ENCODE assay signal across 11 cellular contexts in the genomic region with DNA sequence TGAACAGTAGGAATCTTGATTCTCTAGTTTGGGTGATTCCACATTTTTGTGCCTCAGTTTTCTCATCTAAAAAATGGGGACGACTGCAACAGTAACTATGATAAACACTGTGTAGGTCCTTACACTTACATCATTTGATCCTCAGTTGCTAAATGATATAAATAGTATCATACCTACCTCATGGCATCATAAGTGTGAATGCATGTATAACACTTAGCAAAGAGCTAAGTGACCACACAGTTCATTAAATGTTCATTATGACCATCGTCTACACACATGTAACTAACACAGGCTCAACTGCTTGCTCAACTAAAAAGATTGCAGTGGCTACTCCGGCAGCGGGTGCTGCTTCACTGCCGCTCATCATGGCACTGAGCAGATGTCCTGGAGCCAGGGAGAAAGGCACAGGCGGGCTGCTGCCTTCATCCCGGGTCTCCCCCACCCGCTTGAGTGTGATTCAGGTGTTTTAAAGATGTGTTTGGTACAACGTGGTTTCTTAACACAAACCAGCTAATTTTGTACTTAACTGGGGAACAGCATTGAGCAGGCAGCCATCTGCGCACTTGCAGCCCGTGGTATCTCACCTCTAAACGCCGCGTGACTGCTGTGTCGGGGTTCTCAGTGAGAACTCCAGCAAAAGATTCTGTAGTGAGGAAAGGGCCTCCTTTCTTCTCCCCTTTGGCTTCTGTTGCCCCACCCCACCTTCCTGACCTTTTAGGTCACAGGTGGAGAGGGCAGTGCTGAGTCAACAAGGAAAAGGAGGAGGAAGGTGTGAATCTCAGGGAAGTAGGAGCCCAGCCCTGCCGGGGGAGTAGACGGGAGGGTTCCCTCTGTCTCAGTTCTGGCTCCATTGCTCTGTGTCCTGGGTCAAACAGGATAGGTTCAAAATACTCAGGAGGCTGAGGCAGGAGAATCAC. TPM values are rescaled to one million over a fixed set of nuclear protein-coding genes. Genes with fewer than 3 reads are reported as not detected.
A peak's percentile ranks its signal among the peaks of the same experiment; 100 is the strongest.
DNase-seq lines count a peak whose midpoint lies in the region; ATAC-seq and TF ChIP-seq lines count a peak whose summit lies in the region.
"Had no signal": no experiment of that assay in that cellular context is flagged by ENCODE, and none has a peak within 500 bp of the region (broad histone marks: within the 10 kb centered on the region; RNA-seq: fewer than 3 reads in every experiment).

No MANE protein-coding gene starts in this region.

- H3K27me3 ChIP-seq in left lung: no peaks in the 10 kb centered on the region

- no peak for DNase-seq in activated naive CD4-positive, alpha-beta T cell treated with anti-CD3 and anti-CD28 coated beads, Interleukin-2, amount 10 ng/mL, durations not matched to agents 7 days and 5 days
- DNase-seq in activated naive CD4-positive, alpha-beta T cell treated with Interleukin-2 at 50 U/mL for 16 hours: no peak
- no peak for DNase-seq in activated CD8-positive, alpha-beta T cell treated with anti-CD3 and anti-CD28 coated beads, Interleukin-2, amount 10 ng/mL, durations not matched to agents 7 days and 5 days
- DNase-seq in left lung (no peak), superior temporal gyrus (ENCODE audit: extremely low spot score) (peak; percentile 32), G401 (ENCODE audit: low spot score) (no peak)
- DNase-seq in activated effector memory CD4-positive, alpha-beta T cell treated with Interleukin-2 at 50 U/mL for 16 hours: no peak
- DNase-seq: activated B cell treated with CpG ODN at 0.5 μM for 24 hours, cortex of kidney had no signal

- intact Hi-C loops in left lung (cut with DNase I): loop anchor here in 1 of 2 donors (10.0 kb wide), 1 partner anchor 89 kb away; no protein-coding TSS in a partner anchor

- in situ Hi-C loops in G401 (cut with HindIII; ENCODE audit: low sequenced_read_pairs): no loop called here

- no peak for ATAC-seq in activated CD8-positive, alpha-beta T cell treated with anti-CD3 and anti-CD28 coated beads, Interleukin-2, amount 10 ng/mL, durations not matched to agents 7 days and 5 days
- no peak for ATAC-seq in left lung
- ATAC-seq in GM19397 (IDR thresholded peaks at IDR 0.05; ENCODE audit: unreplicated experiment): no peak

- H3K36me3 ChIP-seq in left lung: peaks cover 0 to 52% of the 10 kb centered on the region in 2 donors

- no peaks in the 10 kb centered on the region for H3K9me3 Mint-ChIP-seq in activated naive CD4-positive, alpha-beta T cell treated with anti-CD3 and anti-CD28 coated beads, Interleukin-2, amount 10 ng/mL, durations not matched to agents 7 days and 5 days
- H3K9me3 Mint-ChIP-seq in activated CD8-positive, alpha-beta T cell treated with anti-CD3 and anti-CD28 coated beads, Interleukin-2, amount 10 ng/mL, durations not matched to agents 7 days and 5 days (ENCODE audit: insufficient read depth): no peaks in the 10 kb centered on the region
- H3K9me3 Mint-ChIP-seq: activated B cell treated with CpG ODN at 0.5 μM for 24 hours; activated naive CD4-positive, alpha-beta T cell treated with anti-CD3 and anti-CD28 coated beads, Interleukin-2, amount 50 U/mL, for 24 hours had no signal

- peak overlapping the region; percentile 5 to 48 for H3K27ac ChIP-seq in left lung

- peaks cover 44% of the 10 kb centered on the region for H3K36me3 Mint-ChIP-seq in activated naive CD4-positive, alpha-beta T cell treated with anti-CD3 and anti-CD28 coated beads, Interleukin-2, amount 10 ng/mL, durations not matched to agents 7 days and 5 days
- peaks cover 48% of the 10 kb centered on the region for H3K36me3 Mint-ChIP-seq in activated CD8-positive, alpha-beta T cell treated with anti-CD3 and anti-CD28 coated beads, Interleukin-2, amount 10 ng/mL, durations not matched to agents 7 days and 5 days (ENCODE audit: low read depth)

- no peak overlapping the region for H3K4me3 Mint-ChIP-seq in activated naive CD4-positive, alpha-beta T cell treated with anti-CD3 and anti-CD28 coated beads, Interleukin-2, amount 10 ng/mL, durations not matched to agents 7 days and 5 days
- no peak overlapping the region for H3K4me3 Mint-ChIP-seq in activated CD8-positive, alpha-beta T cell treated with anti-CD3 and anti-CD28 coated beads, Interleukin-2, amount 10 ng/mL, durations not matched to agents 7 days and 5 days
- H3K4me3 Mint-ChIP-seq: activated B cell treated with CpG ODN at 0.5 μM for 24 hours had no signal

- H3K9me3 ChIP-seq in left lung: no peaks in the 10 kb centered on the region

- TF ChIP-seq CTCF in left lung (IDR thresholded peaks at IDR 0.05): no peak

- peaks cover 0 to 43% of the 10 kb centered on the region in 2 donors for H3K4me1 ChIP-seq in left lung

- no peak overlapping the region for H3K4me3 ChIP-seq in left lung

- H3K27me3 Mint-ChIP-seq in activated naive CD4-positive, alpha-beta T cell treated with anti-CD3 and anti-CD28 coated beads, Interleukin-2, amount 10 ng/mL, durations not matched to agents 7 days and 5 days: no peaks in the 10 kb centered on the region
- H3K27me3 Mint-ChIP-seq in activated CD8-positive, alpha-beta T cell treated with anti-CD3 and anti-CD28 coated beads, Interleukin-2, amount 10 ng/mL, durations not matched to agents 7 days and 5 days (ENCODE audit: low read depth): no peaks in the 10 kb centered on the region
- H3K27me3 Mint-ChIP-seq: activated B cell treated with CpG ODN at 0.5 μM for 24 hours; activated naive CD4-positive, alpha-beta T cell treated with anti-CD3 and anti-CD28 coated beads, Interleukin-2, amount 50 U/mL, for 24 hours had no signal

- H3K27ac Mint-ChIP-seq in activated naive CD4-positive, alpha-beta T cell treated with anti-CD3 and anti-CD28 coated beads, Interleukin-2, amount 10 ng/mL, durations not matched to agents 7 days and 5 days: peak overlapping the region; percentile 83
- H3K27ac Mint-ChIP-seq in activated CD8-positive, alpha-beta T cell treated with anti-CD3 and anti-CD28 coated beads, Interleukin-2, amount 10 ng/mL, durations not matched to agents 7 days and 5 days: peak overlapping the region; percentile 77

- H3K4me1 Mint-ChIP-seq in activated naive CD4-positive, alpha-beta T cell treated with anti-CD3 and anti-CD28 coated beads, Interleukin-2, amount 10 ng/mL, durations not matched to agents 7 days and 5 days: peaks cover 50% of the 10 kb centered on the region
- H3K4me1 Mint-ChIP-seq in activated CD8-positive, alpha-beta T cell treated with anti-CD3 and anti-CD28 coated beads, Interleukin-2, amount 10 ng/mL, durations not matched to agents 7 days and 5 days (ENCODE audit: low read depth): peaks cover 40% of the 10 kb centered on the region

- CTCF ChIA-PET in activated naive CD4-positive, alpha-beta T cell treated with anti-CD3 and anti-CD28 coated beads, Interleukin-2, amount 10 ng/mL, durations not matched to agents 7 days and 5 days (lab: Charles Lee): interaction anchor here (0.6 to 5.9 kb wide), 21 partner anchors 9 to 318 kb away, joined by 3 to 69 read pairs (median 5); partner anchors contain the start of genes ACTN4, EIF3K, FAM98C and MRPS12
- CTCF ChIA-PET in activated CD8-positive, alpha-beta T cell treated with anti-CD3 and anti-CD28 coated beads, Interleukin-2, amount 10 ng/mL, durations not matched to agents 7 days and 5 days (lab: Charles Lee): interaction anchor here (0.9 to 6.2 kb wide), 38 partner anchors 8 to 295 kb away, joined by 3 to 72 read pairs (median 5); partner anchors contain the start of genes ACTN4, EIF3K, FAM98C and GGN

- POLR2A ChIA-PET in activated CD8-positive, alpha-beta T cell treated with anti-CD3 and anti-CD28 coated beads, Interleukin-2, amount 10 ng/mL, durations not matched to agents 7 days and 5 days (lab: Charles Lee): interaction anchor here (1.0 kb wide), 1 partner anchor 120 kb away, joined by 3 read pairs; no protein-coding TSS in a partner anchor

RNA-seq across cellular contexts. Expression of gene ACTN4, which starts 11.7 kb away (rescaled TPM):
- total RNA-seq in activated CD8-positive, alpha-beta T cell treated with anti-CD3 and anti-CD28 coated beads, Interleukin-2, amount 10 ng/mL, durations not matched to agents 7 days and 5 days: 100 to 1,000 TPM; 357 to 373 TPM
- 100 to 1,000 TPM; 576 to 647 TPM for total RNA-seq in left lung
- 173 and 182 TPM in 2 replicates for total RNA-seq in G401 (2014; rRNA removed; shearing (Covaris generic))

RNA-seq across cellular contexts. Expression of gene EIF3K, which starts 16.8 kb away (rescaled TPM):
- total RNA-seq in activated CD8-positive, alpha-beta T cell treated with anti-CD3 and anti-CD28 coated beads, Interleukin-2, amount 10 ng/mL, durations not matched to agents 7 days and 5 days: 100 to 1,000 TPM; 325 to 352 TPM
- total RNA-seq in left lung: 100 to 1,000 TPM; 184 to 224 TPM
- total RNA-seq in G401 (2014; rRNA removed; shearing (Covaris generic)): 451 and 515 TPM in 2 replicates

RNA-seq across cellular contexts. Expression of gene MAP4K1, which starts 18.0 kb away (rescaled TPM):
- total RNA-seq in activated CD8-positive, alpha-beta T cell treated with anti-CD3 and anti-CD28 coated beads, Interleukin-2, amount 10 ng/mL, durations not matched to agents 7 days and 5 days: 100 to 1,000 TPM; 259 to 269 TPM
- total RNA-seq in left lung: 10 to 100 TPM in 1 of 2 donors, 1 to 10 TPM in 1; 6.1 to 10.7 TPM
- 0.62 TPM in 1 of 2 replicates, not detected in the other for total RNA-seq in G401 (2014; rRNA removed; shearing (Covaris generic))

Comparison
In these comparisons a context has a peak if more than half of its experiments do, and no peak if none do; other contexts are left out.
1. RNA of gene MAP4K1, which starts 18.0 kb away (total RNA-seq): 259 to 269 TPM in activated CD8-positive, alpha-beta T cell treated with anti-CD3 and anti-CD28 coated beads, Interleukin-2, amount 10 ng/mL, durations not matched to agents 7 days and 5 days; 6.1 to 10.7 TPM in left lung and 0.62 TPM in G401; every median in the first group is over 10 times any median in the second.